In genomic region chr6:138973481-138974140, GRCh38 we compare ENCODE assay signal across 14 cellular contexts. TPM values are rescaled to one million over a fixed set of nuclear protein-coding genes. Genes with fewer than 3 reads are reported as not detected.
DNase-seq lines count a peak whose midpoint lies in the region; ATAC-seq and TF ChIP-seq lines count a peak whose summit lies in the region.
"Had no signal": no experiment of that assay in that cellular context is flagged by ENCODE, and none has a peak within 500 bp of the region (broad histone marks: within the 10 kb centered on the region; RNA-seq: fewer than 3 reads in every experiment).

No MANE protein-coding gene starts in this region.

- H3K27ac Mint-ChIP-seq in activated naive CD8-positive, alpha-beta T cell: peak overlapping the region; percentile 38
- no peak overlapping the region for H3K27ac Mint-ChIP-seq in activated naive CD8-positive, alpha-beta T cell treated with anti-CD3 and anti-CD28 coated beads for 36 hours
- peak overlapping the region; percentile 7 for H3K27ac Mint-ChIP-seq in stimulated activated memory B cell treated with anti-CD40 and anti-IgM and Interleukin-4, amounts not matched to agents 10 μg/mL and 1 μg/mL and 100 μg/mL, for 72 hours
- H3K27ac Mint-ChIP-seq in activated naive CD4-positive, alpha-beta T cell treated with anti-CD3 and anti-CD28 coated beads, Interleukin-2, amount 10 ng/mL, durations not matched to agents 7 days and 5 days: no peak overlapping the region
- H3K27ac Mint-ChIP-seq in T-helper 17 cell: no peak overlapping the region
- H3K27ac Mint-ChIP-seq: activated CD8-positive, alpha-beta T cell treated with anti-CD3 and anti-CD28 coated beads for 36 hours had no signal

- TF ChIP-seq CTCF in fibroblast of pulmonary artery (IDR thresholded peaks at IDR 0.05; ENCODE audit: low read length, missing control alignments): no peak

- no peak for DNase-seq in activated naive CD8-positive, alpha-beta T cell treated with anti-CD3 and anti-CD28 coated beads for 36 hours
- DNase-seq in SW 1271 (lab: John Stamatoyannopoulos, UW) (peak; percentile 34 to 35), fibroblast of pulmonary artery (ENCODE audit: low read depth) (peak; percentile 53), T-helper 17 cell (no peak)
- DNase-seq in activated naive CD4-positive, alpha-beta T cell treated with anti-CD3 and anti-CD28 coated beads, Interleukin-2, amount 10 ng/mL, durations not matched to agents 7 days and 5 days: no peak
- DNase-seq: activated CD8-positive, alpha-beta T cell treated with anti-CD3 and anti-CD28 coated beads for 36 hours; activated gamma-delta T cell; NCI-H2227 treated with DMSO at 0.1 percent for 48 hours; stimulated activated CD4-positive, alpha-beta T cell treated with anti-CD3 and anti-CD28 coated beads, Interleukin-12 subunit alpha, Interleukin-12 subunit beta, amount 100 ng/mL, for 4 hours had no signal

- no peaks in the 10 kb centered on the region for H3K9me3 ChIP-seq in T-helper 17 cell (ENCODE audit: control insufficient read depth, low read length, poor library complexity, severe bottlenecking)

- H3K4me3 ChIP-seq in fibroblast of pulmonary artery (replicated peaks; ENCODE audit: low read depth, low read length): no peak overlapping the region
- H3K4me3 ChIP-seq: coronary artery had no signal

- H3K9me3 Mint-ChIP-seq in activated naive CD8-positive, alpha-beta T cell (ENCODE audit: low read depth): no peaks in the 10 kb centered on the region
- H3K9me3 Mint-ChIP-seq in activated naive CD8-positive, alpha-beta T cell treated with anti-CD3 and anti-CD28 coated beads for 36 hours: no peaks in the 10 kb centered on the region
- H3K9me3 Mint-ChIP-seq in stimulated activated memory B cell treated with anti-CD40 and anti-IgM and Interleukin-4, amounts not matched to agents 10 μg/mL and 1 μg/mL and 100 μg/mL, for 72 hours: no peaks in the 10 kb centered on the region
- H3K9me3 Mint-ChIP-seq in activated naive CD4-positive, alpha-beta T cell treated with anti-CD3 and anti-CD28 coated beads, Interleukin-2, amount 10 ng/mL, durations not matched to agents 7 days and 5 days: no peaks in the 10 kb centered on the region
- H3K9me3 Mint-ChIP-seq: activated CD8-positive, alpha-beta T cell treated with anti-CD3 and anti-CD28 coated beads for 36 hours; type B pancreatic cell had no signal

- H3K36me3 Mint-ChIP-seq in activated naive CD8-positive, alpha-beta T cell: no peaks in the 10 kb centered on the region
- H3K36me3 Mint-ChIP-seq in activated naive CD8-positive, alpha-beta T cell treated with anti-CD3 and anti-CD28 coated beads for 36 hours: peaks cover 11% of the 10 kb centered on the region
- H3K36me3 Mint-ChIP-seq in stimulated activated memory B cell treated with anti-CD40 and anti-IgM and Interleukin-4, amounts not matched to agents 10 μg/mL and 1 μg/mL and 100 μg/mL, for 72 hours: peaks cover 18% of the 10 kb centered on the region
- no peaks in the 10 kb centered on the region for H3K36me3 Mint-ChIP-seq in activated naive CD4-positive, alpha-beta T cell treated with anti-CD3 and anti-CD28 coated beads, Interleukin-2, amount 10 ng/mL, durations not matched to agents 7 days and 5 days
- H3K36me3 Mint-ChIP-seq in T-helper 17 cell (ENCODE audit: low read depth): no peaks in the 10 kb centered on the region

- CTCF ChIA-PET in activated naive CD4-positive, alpha-beta T cell treated with anti-CD3 and anti-CD28 coated beads, Interleukin-2, amount 10 ng/mL, durations not matched to agents 7 days and 5 days (lab: Charles Lee): interaction anchor here (1.7 kb wide), 1 partner anchor 12 kb away, joined by 5 read pairs; no protein-coding TSS in a partner anchor

- ATAC-seq in stimulated activated memory B cell treated with anti-CD40 and anti-IgM and Interleukin-4, amounts not matched to agents 10 μg/mL and 1 μg/mL and 100 μg/mL, for 72 hours: no peak
- ATAC-seq in HG02623 (IDR thresholded peaks at IDR 0.05; ENCODE audit: unreplicated experiment) (no peak), T-helper 17 cell (no peak)
- ATAC-seq: activated CD8-positive, alpha-beta T cell treated with anti-CD3 and anti-CD28 coated beads for 36 hours had no signal

- H3K4me1 Mint-ChIP-seq in activated naive CD8-positive, alpha-beta T cell (ENCODE audit: low read depth): peaks cover 89% of the 10 kb centered on the region
- peaks cover 62% of the 10 kb centered on the region for H3K4me1 Mint-ChIP-seq in activated naive CD8-positive, alpha-beta T cell treated with anti-CD3 and anti-CD28 coated beads for 36 hours
- peaks cover 73% of the 10 kb centered on the region for H3K4me1 Mint-ChIP-seq in stimulated activated memory B cell treated with anti-CD40 and anti-IgM and Interleukin-4, amounts not matched to agents 10 μg/mL and 1 μg/mL and 100 μg/mL, for 72 hours
- H3K4me1 Mint-ChIP-seq in activated naive CD4-positive, alpha-beta T cell treated with anti-CD3 and anti-CD28 coated beads, Interleukin-2, amount 10 ng/mL, durations not matched to agents 7 days and 5 days: peaks cover 18% of the 10 kb centered on the region
- peaks cover 51% of the 10 kb centered on the region for H3K4me1 Mint-ChIP-seq in T-helper 17 cell

- H3K4me3 Mint-ChIP-seq in activated naive CD8-positive, alpha-beta T cell: no peak overlapping the region
- H3K4me3 Mint-ChIP-seq in activated naive CD8-positive, alpha-beta T cell treated with anti-CD3 and anti-CD28 coated beads for 36 hours: no peak overlapping the region
- H3K4me3 Mint-ChIP-seq in stimulated activated memory B cell treated with anti-CD40 and anti-IgM and Interleukin-4, amounts not matched to agents 10 μg/mL and 1 μg/mL and 100 μg/mL, for 72 hours: no peak overlapping the region
- H3K4me3 Mint-ChIP-seq in activated naive CD4-positive, alpha-beta T cell treated with anti-CD3 and anti-CD28 coated beads, Interleukin-2, amount 10 ng/mL, durations not matched to agents 7 days and 5 days: no peak overlapping the region
- H3K4me3 Mint-ChIP-seq in T-helper 17 cell: no peak overlapping the region
- H3K4me3 Mint-ChIP-seq: activated CD8-positive, alpha-beta T cell treated with anti-CD3 and anti-CD28 coated beads for 36 hours; type B pancreatic cell had no signal

- H3K27me3 Mint-ChIP-seq in activated naive CD8-positive, alpha-beta T cell: no peaks in the 10 kb centered on the region
- no peaks in the 10 kb centered on the region for H3K27me3 Mint-ChIP-seq in activated naive CD8-positive, alpha-beta T cell treated with anti-CD3 and anti-CD28 coated beads for 36 hours
- no peaks in the 10 kb centered on the region for H3K27me3 Mint-ChIP-seq in stimulated activated memory B cell treated with anti-CD40 and anti-IgM and Interleukin-4, amounts not matched to agents 10 μg/mL and 1 μg/mL and 100 μg/mL, for 72 hours
- no peaks in the 10 kb centered on the region for H3K27me3 Mint-ChIP-seq in activated naive CD4-positive, alpha-beta T cell treated with anti-CD3 and anti-CD28 coated beads, Interleukin-2, amount 10 ng/mL, durations not matched to agents 7 days and 5 days
- H3K27me3 Mint-ChIP-seq in T-helper 17 cell: no peaks in the 10 kb centered on the region
- H3K27me3 Mint-ChIP-seq: activated CD8-positive, alpha-beta T cell treated with anti-CD3 and anti-CD28 coated beads for 36 hours; type B pancreatic cell had no signal

RNA-seq across cellular contexts. Expression of gene REPS1, which starts 14.4 kb away (rescaled TPM):
- total RNA-seq in activated naive CD8-positive, alpha-beta T cell treated with anti-CD3 and anti-CD28 coated beads for 36 hours: 10 to 100 TPM; 59.7 to 73.2 TPM
- 10 to 100 TPM; 73.4 to 88.6 TPM for total RNA-seq in T-helper 17 cell

RNA-seq across cellular contexts. Expression of gene ABRACL, which starts 54.9 kb away (rescaled TPM):
- 100 to 1,000 TPM; 192 to 196 TPM for total RNA-seq in activated naive CD8-positive, alpha-beta T cell treated with anti-CD3 and anti-CD28 coated beads for 36 hours
- 10 to 100 TPM; 46.0 to 64.4 TPM for total RNA-seq in T-helper 17 cell

Comparison
In these comparisons a context has a peak if more than half of its experiments do, and no peak if none do; other contexts are left out.
1. H3K27ac Mint-ChIP-seq: peak in activated naive CD8-positive, alpha-beta T cell (single experiment) and stimulated activated memory B cell treated with anti-CD40 and anti-IgM and Interleukin-4, amounts not matched to agents 10 μg/mL and 1 μg/mL and 100 μg/mL, for 72 hours (single experiment); none in activated naive CD8-positive, alpha-beta T cell treated with anti-CD3 and anti-CD28 coated beads for 36 hours (single experiment), activated naive CD4-positive, alpha-beta T cell treated with anti-CD3 and anti-CD28 coated beads, Interleukin-2, amount 10 ng/mL, durations not matched to agents 7 days and 5 days (single experiment) and T-helper 17 cell (single experiment).
2. DNase-seq: peak in SW 1271 (2 of 2) and fibroblast of pulmonary artery (single experiment); none in activated naive CD8-positive, alpha-beta T cell treated with anti-CD3 and anti-CD28 coated beads for 36 hours (single experiment), activated naive CD4-positive, alpha-beta T cell treated with anti-CD3 and anti-CD28 coated beads, Interleukin-2, amount 10 ng/mL, durations not matched to agents 7 days and 5 days (single experiment) and T-helper 17 cell (0 of 3).